ENCODE assay signal across 8 cellular contexts in genomic region chr9:111631071-111631971, GRCh38. TPM values are rescaled to one million over a fixed set of nuclear protein-coding genes. Genes with fewer than 3 reads are reported as not detected.
DNase-seq lines count a peak whose midpoint lies in the region; ATAC-seq and TF ChIP-seq lines count a peak whose summit lies in the region.

Gene DNAJC25, plus strand, starts transcription at chr9:111631334. Its CDS starts 74 bp downstream, at chr9:111631408.

- TF ChIP-seq CTCF in AG04449 (IDR thresholded peaks at IDR 0.05; ENCODE audit: insufficient read depth, low read length, missing control alignments) (peak; percentile 6), VCaP (conservative IDR thresholded peaks at IDR 0.05) (0 out of 2 replicates have a peak, but pooled peaks have one; percentile 13), breast epithelium (IDR thresholded peaks at IDR 0.05) (no peak)

- no peaks in the 10 kb centered on the region for H3K9me3 ChIP-seq in breast epithelium
- H3K9me3 ChIP-seq in iPS-20b (ENCODE audit: insufficient read depth, low read depth, low read length) = no peaks in the 10 kb centered on the region

- H3K4me1 ChIP-seq in breast epithelium (no peaks in the 10 kb centered on the region), iPS-20b (ENCODE audit: insufficient read depth, low read length) (peaks cover 10% of the 10 kb centered on the region)

- peak within 1 kb of the TSS; percentile 89 for H3K27ac ChIP-seq in VCaP
- peak within 1 kb of the TSS; percentile 85 to 90 for H3K27ac ChIP-seq in breast epithelium
- peak within 1 kb of the TSS; percentile 56 for H3K27ac ChIP-seq in iPS-20b (ENCODE audit: low read length)
- H3K27ac ChIP-seq in skin epidermis = peak within 1 kb of the TSS; percentile 81 to 98 (median 92)

- H3K4me3 ChIP-seq in AG04449 (ENCODE audit: low read depth, low read length) (peak within 1 kb of the TSS; percentile 93), breast epithelium (peak within 1 kb of the TSS; percentile 90 to 97 (median 92)), iPS-20b (ENCODE audit: low read length) (peak within 1 kb of the TSS; percentile 95), skin epidermis (peak within 1 kb of the TSS; percentile 67 to 100 (median 95))

- DNase-seq in AG04449 (ENCODE audit: low read depth, low spot score) = peak; percentile 94
- peak; percentile 95 for DNase-seq in NCI-H2196 (lab: John Stamatoyannopoulos, UW; ENCODE audit: unreplicated experiment)
- DNase-seq in breast epithelium (ENCODE audit: low spot score in 2 of 2) = peak; percentile 95 to 97

- peak; percentile 85 for TF ChIP-seq POLR2A in breast epithelium (IDR thresholded peaks at IDR 0.05)

- intact Hi-C loops in breast epithelium (cut with DNase I; ENCODE audit: low total_unique reads) = no loop called here

- H3K27me3 ChIP-seq in breast epithelium (no peaks in the 10 kb centered on the region), iPS-20b (ENCODE audit: insufficient read depth, low read length) (no peaks in the 10 kb centered on the region)

- H3K9ac ChIP-seq in iPS-20b (ENCODE audit: low read depth, low read length) = peak within 1 kb of the TSS; percentile 91

- CTCF ChIA-PET in AG04449 (lab: Yijun Ruan, JAX) = interaction anchor here (0.8 kb wide), 1 partner anchor 444 kb away, joined by 3 read pairs; no protein-coding TSS in a partner anchor

- POLR2A ChIA-PET in AG04449 (lab: Yijun Ruan, JAX) = interaction anchor here (0.8 to 2.0 kb wide), 5 partner anchors 16 to 180 kb away, joined by 3 to 13 read pairs (median 4); partner anchors contain the start of gene GNG10

- peak; percentile 96 for ATAC-seq in GM18873 (IDR thresholded peaks at IDR 0.05; ENCODE audit: low FRiP score, unreplicated experiment)
- peak; percentile 98 for ATAC-seq in HG03135 (IDR thresholded peaks at IDR 0.05; ENCODE audit: unreplicated experiment)

- H3K36me3 ChIP-seq in breast epithelium (no peaks in the 10 kb centered on the region), iPS-20b (ENCODE audit: insufficient read depth, low read depth, low read length) (no peaks in the 10 kb centered on the region)

RNA-seq across cellular contexts. Expression of gene DNAJC25, which starts in this region (rescaled TPM):
- 10 to 100 TPM; 10.5 to 13.0 (median 11.7) TPM for total RNA-seq in breast epithelium

Comparison
In these comparisons a context has a peak if more than half of its experiments do, and no peak if none do; other contexts are left out.
1. Peak in every context shown above with its lines: DNase-seq, ATAC-seq, H3K4me3 ChIP-seq and H3K27ac ChIP-seq.
2. CTCF ChIP-seq: peak in AG04449 (single experiment) and VCaP (single experiment); none in breast epithelium (0 of 3).